In the genomic region with DNA sequence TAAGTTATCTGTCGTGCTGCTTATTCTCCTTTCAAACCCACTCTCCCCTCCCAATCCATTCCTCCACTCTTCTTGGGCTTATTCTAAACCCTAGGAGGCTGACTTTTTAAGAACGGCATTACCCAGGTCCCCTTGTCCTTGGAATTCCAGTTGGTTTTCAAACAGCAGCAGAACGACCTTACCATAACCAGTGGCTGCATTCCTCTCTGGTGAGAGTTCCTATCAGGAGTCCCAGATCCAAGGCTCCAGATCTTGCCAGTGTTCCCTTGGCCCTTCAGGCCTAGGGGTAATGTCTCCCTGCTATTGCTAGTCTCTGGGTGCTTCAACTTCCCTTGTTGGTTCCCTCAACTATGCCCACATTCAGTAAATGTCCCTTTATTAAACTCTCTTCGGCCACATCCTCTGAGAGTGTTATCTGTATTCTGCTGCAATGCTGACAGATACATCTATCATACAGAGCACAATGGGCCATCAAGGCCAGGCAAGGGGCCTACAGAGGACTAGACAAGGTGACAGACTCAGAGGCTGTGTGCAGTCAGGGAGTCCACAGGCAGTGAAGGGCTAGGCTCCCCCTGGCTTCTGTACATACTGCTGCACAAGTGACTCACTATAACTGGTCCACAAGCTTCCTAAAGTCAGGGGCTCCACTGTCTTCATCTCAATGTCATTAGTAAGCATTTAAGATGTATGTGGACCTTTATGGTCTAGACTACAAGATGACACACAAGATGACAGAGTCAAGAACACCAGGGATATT, we compare ENCODE assay signal across 1 cellular context.
A peak's percentile ranks its signal among the peaks of the same experiment; 100 is the strongest.
TF ChIP-seq lines count a peak whose summit lies in the region.

No MANE protein-coding gene starts in this region.

TF ChIP-seq in IMR-90, 13 proteins besides CTCF, POLR2A, EP300 and RAD21:
- TF ChIP-seq RFX5 (IDR thresholded peaks at IDR 0.05; ENCODE audit: low read depth, low read length) (no peak), MXI1 (IDR thresholded peaks at IDR 0.05; ENCODE audit: borderline replicate concordance, low read depth, low read length) (no peak), CEBPB (IDR thresholded peaks at IDR 0.05; ENCODE audit: low read depth, low read length) (no peak), MAFK (IDR thresholded peaks at IDR 0.05; ENCODE audit: low read depth, low read length) (peak; percentile 19; the same call in 1 of the 2 replicates), MAZ (IDR thresholded peaks at IDR 0.05; ENCODE audit: borderline replicate concordance, low read depth, low read length) (no peak), SMC3 (IDR thresholded peaks at IDR 0.05; ENCODE audit: low read depth, low read length) (no peak), NFE2L2 (IDR thresholded peaks at IDR 0.05; ENCODE audit: low read depth, low read length) (no peak), CHD1 (IDR thresholded peaks at IDR 0.05; ENCODE audit: low read depth, low read length) (no peak), FOS (IDR thresholded peaks at IDR 0.05; ENCODE audit: low read depth, low read length) (0 out of 2 replicates have a peak, but pooled peaks have one; percentile 14), RCOR1 (IDR thresholded peaks at IDR 0.05; ENCODE audit: insufficient replicate concordance, low read length) (no peak), BHLHE40 (IDR thresholded peaks at IDR 0.05; ENCODE audit: low read depth, low read length) (no peak)
- TF ChIP-seq, protein P1, sequence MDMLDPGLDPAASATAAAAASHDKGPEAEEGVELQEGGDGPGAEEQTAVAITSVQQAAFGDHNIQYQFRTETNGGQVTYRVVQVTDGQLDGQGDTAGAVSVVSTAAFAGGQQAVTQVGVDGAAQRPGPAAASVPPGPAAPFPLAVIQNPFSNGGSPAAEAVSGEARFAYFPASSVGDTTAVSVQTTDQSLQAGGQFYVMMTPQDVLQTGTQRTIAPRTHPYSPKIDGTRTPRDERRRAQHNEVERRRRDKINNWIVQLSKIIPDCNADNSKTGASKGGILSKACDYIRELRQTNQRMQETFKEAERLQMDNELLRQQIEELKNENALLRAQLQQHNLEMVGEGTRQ (IDR thresholded peaks at IDR 0.05; ENCODE audit: low read depth, low read length), result no peak
- TF ChIP-seq, protein P2, sequence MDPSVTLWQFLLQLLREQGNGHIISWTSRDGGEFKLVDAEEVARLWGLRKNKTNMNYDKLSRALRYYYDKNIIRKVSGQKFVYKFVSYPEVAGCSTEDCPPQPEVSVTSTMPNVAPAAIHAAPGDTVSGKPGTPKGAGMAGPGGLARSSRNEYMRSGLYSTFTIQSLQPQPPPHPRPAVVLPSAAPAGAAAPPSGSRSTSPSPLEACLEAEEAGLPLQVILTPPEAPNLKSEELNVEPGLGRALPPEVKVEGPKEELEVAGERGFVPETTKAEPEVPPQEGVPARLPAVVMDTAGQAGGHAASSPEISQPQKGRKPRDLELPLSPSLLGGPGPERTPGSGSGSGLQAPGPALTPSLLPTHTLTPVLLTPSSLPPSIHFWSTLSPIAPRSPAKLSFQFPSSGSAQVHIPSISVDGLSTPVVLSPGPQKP (IDR thresholded peaks at IDR 0.05; ENCODE audit: borderline replicate concordance, low read depth, low read length), result no peak
